In genomic region chr1:175814885-175815284, GRCh38 we compare ENCODE assay signal across 10 cellular contexts.
"Had no signal": no experiment of that assay in that cellular context is flagged by ENCODE, and none has a peak within 500 bp of the region (broad histone marks: within the 10 kb centered on the region; RNA-seq: fewer than 3 reads in every experiment).

No MANE protein-coding gene starts in this region.

- H3K27ac ChIP-seq: GM23248 had no signal

- FAIRE-seq: H1 had no signal

- H3K9ac ChIP-seq: GM23248 had no signal

- ATAC-seq: GM23338, HCT116 had no signal

- H3K9me3 ChIP-seq: HAP-1 had no signal

- H3K4me3 ChIP-seq: GM23248, GM23338, HAP-1 had no signal

- DNase-seq: GM23248, GOT3, H7, H9, HCEC 1CT, HFFc6 had no signal

- H3K36me3 ChIP-seq: HAP-1 had no signal

- H2AFZ ChIP-seq: GM23248, GM23338 had no signal

- H3K4me2 ChIP-seq: GM23338 had no signal
